20 cellular contexts compared by ENCODE assay signal in the genomic region with DNA sequence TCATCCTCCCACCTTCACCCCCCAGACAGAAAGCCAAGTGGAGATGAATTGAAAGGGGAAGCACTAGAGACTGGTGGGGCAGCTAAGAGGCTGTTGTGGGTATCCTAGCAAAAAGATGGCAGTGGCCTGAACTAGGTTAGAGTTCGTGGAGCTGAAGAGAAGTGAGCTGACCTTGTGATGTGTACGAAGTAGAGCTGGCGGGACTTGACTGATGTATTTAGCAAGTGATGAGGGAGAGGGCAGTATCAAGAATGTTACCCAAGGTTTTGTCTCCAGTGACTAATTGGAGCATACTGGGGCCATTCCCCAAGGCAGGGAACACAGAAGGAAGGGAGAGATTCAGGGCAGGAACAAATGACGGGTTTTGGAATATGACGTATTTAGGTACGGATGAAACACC. TPM values are rescaled to one million over a fixed set of nuclear protein-coding genes. Genes with fewer than 3 reads are reported as not detected.
DNase-seq lines count a peak whose midpoint lies in the region; ATAC-seq and TF ChIP-seq lines count a peak whose summit lies in the region.
"Had no signal": no experiment of that assay in that cellular context is flagged by ENCODE, and none has a peak within 500 bp of the region (broad histone marks: within the 10 kb centered on the region; RNA-seq: fewer than 3 reads in every experiment).

No MANE protein-coding gene starts in this region.

- H3K27me3 Mint-ChIP-seq in activated T-helper 17 cell treated with anti-CD3 and anti-CD28 coated beads, Interleukin-2, amount 50 U/mL, for 72 hours: no peaks in the 10 kb centered on the region
- no peaks in the 10 kb centered on the region for H3K27me3 Mint-ChIP-seq in activated naive CD4-positive, alpha-beta T cell treated with anti-CD3 and anti-CD28 coated beads for 36 hours (ENCODE audit: low read depth)
- H3K27me3 Mint-ChIP-seq: CD8-positive, alpha-beta memory T cell had no signal

- H3K4me3 Mint-ChIP-seq in activated T-helper 17 cell treated with anti-CD3 and anti-CD28 coated beads, Interleukin-2, amount 50 U/mL, for 72 hours: no peak overlapping the region
- no peak overlapping the region for H3K4me3 Mint-ChIP-seq in activated naive CD4-positive, alpha-beta T cell treated with anti-CD3 and anti-CD28 coated beads for 36 hours
- H3K4me3 Mint-ChIP-seq: CD8-positive, alpha-beta memory T cell had no signal

- H2AFZ ChIP-seq in IMR-90 (replicated peaks; ENCODE audit: low read length, poor library complexity): no peak overlapping the region
- H2AFZ ChIP-seq in trophoblast cell (ENCODE audit: insufficient read depth, low read length, poor library complexity): no peak overlapping the region

- H3K36me3 ChIP-seq in IMR-90 (ENCODE audit: control insufficient read depth, insufficient read depth, low read length) (no peaks in the 10 kb centered on the region), liver (ENCODE audit: control insufficient read depth in 4 of 4, insufficient read depth in 3 of 4, low read depth in 1 of 4, low read length in 3 of 4) (no peaks in the 10 kb centered on the region), trophoblast cell (ENCODE audit: control insufficient read depth in 1 of 2, insufficient read depth in 2 of 2, low read length in 2 of 2) (no peaks in the 10 kb centered on the region)
- H3K36me3 ChIP-seq: SJCRH30 had no signal

- H3K4me1 Mint-ChIP-seq in activated T-helper 17 cell treated with anti-CD3 and anti-CD28 coated beads, Interleukin-2, amount 50 U/mL, for 72 hours: no peaks in the 10 kb centered on the region
- H3K4me1 Mint-ChIP-seq in activated naive CD4-positive, alpha-beta T cell treated with anti-CD3 and anti-CD28 coated beads for 36 hours (ENCODE audit: low read depth): no peaks in the 10 kb centered on the region

- no peak overlapping the region for H2AK9ac ChIP-seq in IMR-90 (replicated peaks; ENCODE audit: low read depth, low read length, poor library complexity)

- H3K9me3 Mint-ChIP-seq in activated T-helper 17 cell treated with anti-CD3 and anti-CD28 coated beads, Interleukin-2, amount 50 U/mL, for 72 hours: no peaks in the 10 kb centered on the region
- no peaks in the 10 kb centered on the region for H3K9me3 Mint-ChIP-seq in activated naive CD4-positive, alpha-beta T cell treated with anti-CD3 and anti-CD28 coated beads for 36 hours
- H3K9me3 Mint-ChIP-seq: CD8-positive, alpha-beta memory T cell had no signal

- H3K4me3 ChIP-seq in IMR-90 (ENCODE audit: insufficient read depth, low read depth, low read length): no peak overlapping the region
- no peak overlapping the region for H3K4me3 ChIP-seq in liver (ENCODE audit: low read depth in 1 of 3, low read length in 3 of 3)
- no peak overlapping the region for H3K4me3 ChIP-seq in trophoblast cell (ENCODE audit: low read depth, low read length)
- H3K4me3 ChIP-seq: K562, SJCRH30 had no signal

- no peak for TF ChIP-seq POLR2A in IMR-90 (IDR thresholded peaks at IDR 0.05; ENCODE audit: low read depth, low read length)

- no peaks in the 10 kb centered on the region for H3K9me1 ChIP-seq in IMR-90 (ENCODE audit: insufficient read depth, low read length)

- POLR2A ChIA-PET in IMR-90 (lab: Charles Lee; ENCODE audit: unreplicated experiment): no interaction called here

- 0 out of 4 replicates have a peak overlapping the region, but pooled peaks of 1 of the 2 experiments have one; percentile 51 for H4K8ac ChIP-seq in IMR-90 (ENCODE audit: low read depth in 2 of 2, low read length in 2 of 2)
- no peak overlapping the region for H4K8ac ChIP-seq in trophoblast cell (ENCODE audit: low read depth, low read length)

- CTCF ChIA-PET in IMR-90 (lab: Yijun Ruan, JAX): interaction anchor here (0.6 to 1.5 kb wide), 3 partner anchors 151 to 316 kb away, joined by 3 to 6 read pairs (median 4); no protein-coding TSS in a partner anchor
- CTCF ChIA-PET in activated naive CD4-positive, alpha-beta T cell treated with anti-CD3 and anti-CD28 coated beads for 36 hours (lab: Charles Lee): interaction anchor here (0.8 to 6.4 kb wide), 4 partner anchors 9 to 318 kb away, joined by 3 to 103 read pairs (median 5); no protein-coding TSS in a partner anchor

- BruUV-seq in IMR-90 (replicated peaks; lab: Mats Ljungman, UMichigan): no TSS peak

- dilution Hi-C loops in IMR-90 (cut with HindIII; ENCODE audit: low sequenced_read_pairs, unreplicated experiment): no loop called here

- H3K4me2 ChIP-seq in IMR-90 (ENCODE audit: low read depth, low read length): no peak overlapping the region
- H3K4me2 ChIP-seq in trophoblast cell (ENCODE audit: low read length): no peak overlapping the region

- no peaks in the 10 kb centered on the region for H4K20me1 ChIP-seq in IMR-90 (ENCODE audit: insufficient read depth, low read length)

- H3K23ac ChIP-seq in IMR-90 (ENCODE audit: low read depth, low read length): no peak overlapping the region
- H3K23ac ChIP-seq in trophoblast cell (ENCODE audit: low read length): no peak overlapping the region

- H3K4me1 ChIP-seq in IMR-90 (ENCODE audit: control insufficient read depth, insufficient read depth, low read length) (no peaks in the 10 kb centered on the region), liver (ENCODE audit: control insufficient read depth in 4 of 4, insufficient read depth in 4 of 4, low read length in 3 of 4) (peaks cover under 1 to 5% (median 4%) of the 10 kb centered on the region in 4 donors), trophoblast cell (ENCODE audit: control insufficient read depth in 1 of 2, insufficient read depth in 2 of 2, low read length in 2 of 2) (peaks cover 0 to 3% of the 10 kb centered on the region in 2 experiments)
- H3K4me1 ChIP-seq: SJCRH30 had no signal

- H3K4ac ChIP-seq in IMR-90 (ENCODE audit: low read depth, low read length): peak overlapping the region; percentile 28; the same call in 1 of the 2 replicates
- H3K4ac ChIP-seq in trophoblast cell (ENCODE audit: low read depth, low read length): no peak overlapping the region

- intact Hi-C loops in IMR-90 (cut with micrococcal nuclease): loop anchor here (2.0 kb wide), 5 partner anchors 63 to 309 kb away; a partner anchor contains a TSS
- intact Hi-C loops in activated naive CD4-positive, alpha-beta T cell treated with anti-CD3 and anti-CD28 coated beads for 36 hours (cut with micrococcal nuclease): loop anchor here (2.0 kb wide), 1 partner anchor 143 kb away; a partner anchor contains a TSS

- H2BK5ac ChIP-seq in IMR-90 (ENCODE audit: low read depth, low read length, poor library complexity, severe bottlenecking): no peak overlapping the region
- H2BK5ac ChIP-seq in trophoblast cell (ENCODE audit: low read depth, low read length, poor library complexity): no peak overlapping the region

- H3K27me3 ChIP-seq in IMR-90 (ENCODE audit: control insufficient read depth, insufficient read depth, low read length): no peaks in the 10 kb centered on the region
- H3K27me3 ChIP-seq in liver (ENCODE audit: control insufficient read depth in 4 of 4, insufficient read depth in 4 of 4, low read length in 3 of 4): no peaks in the 10 kb centered on the region
- H3K27me3 ChIP-seq in trophoblast cell (ENCODE audit: insufficient read depth, low read length): no peaks in the 10 kb centered on the region
- H3K27me3 ChIP-seq: SJCRH30 had no signal

- no peaks in the 10 kb centered on the region for H3K36me3 Mint-ChIP-seq in activated T-helper 17 cell treated with anti-CD3 and anti-CD28 coated beads, Interleukin-2, amount 50 U/mL, for 72 hours (ENCODE audit: low read depth)
- no peaks in the 10 kb centered on the region for H3K36me3 Mint-ChIP-seq in activated naive CD4-positive, alpha-beta T cell treated with anti-CD3 and anti-CD28 coated beads for 36 hours (ENCODE audit: low read depth)

- no peaks in the 10 kb centered on the region for H3K79me2 ChIP-seq in trophoblast cell (ENCODE audit: control insufficient read depth, insufficient read depth, low read length, poor library complexity)

- H3K27ac ChIP-seq in IMR-90 (ENCODE audit: insufficient read depth, low read length): no peak overlapping the region
- peak overlapping the region; percentile 6 to 23 for H3K27ac ChIP-seq in liver (ENCODE audit: low read depth in 1 of 2, low read length in 2 of 2)
- no peak overlapping the region for H3K27ac ChIP-seq in trophoblast cell (ENCODE audit: low read depth, low read length)
- H3K27ac ChIP-seq: SJCRH30 had no signal

- H3K18ac ChIP-seq in IMR-90 (ENCODE audit: low read depth, low read length): peak overlapping the region; percentile 33
- H3K18ac ChIP-seq in trophoblast cell (ENCODE audit: low read length): no peak overlapping the region

- 100% methylated on average over 1 of the region's 6 CpGs; no CpG with 5 or more reads in 1 of the 2 experiments for WGBS in IMR-90 (ENCODE audit: extremely low coverage in 2 of 2, insufficient read length in 1 of 2), 2 experiments
- 74% methylated on average over 6 of the region's 6 CpGs for WGBS in liver
- WGBS in trophoblast cell (ENCODE audit: extremely low coverage, insufficient coverage, insufficient read length): no CpG with 5 or more reads among the region's 6 CpGs

- no peaks in the 10 kb centered on the region for H3K79me1 ChIP-seq in IMR-90 (ENCODE audit: low read depth in 1 of 2, low read length in 2 of 2)
- no peaks in the 10 kb centered on the region for H3K79me1 ChIP-seq in trophoblast cell (ENCODE audit: low read length)

- TF ChIP-seq RAD21 in IMR-90 (IDR thresholded peaks at IDR 0.05; ENCODE audit: low read length) (no peak), liver (IDR thresholded peaks at IDR 0.05) (peak in 1 of 2 donors; percentile 8)

- H4K12ac ChIP-seq in trophoblast cell (ENCODE audit: low read depth, low read length): no peak overlapping the region

- peak overlapping the region; percentile 32; the same call in 1 of the 2 replicates for H2BK20ac ChIP-seq in IMR-90 (ENCODE audit: low read depth, low read length)

- TF ChIP-seq CTCF in IMR-90 (conservative IDR thresholded peaks at IDR 0.05; ENCODE audit: low read depth, low read length) (no peak), liver (IDR thresholded peaks at IDR 0.05; ENCODE audit: low read depth, low read length, missing input control) (no peak)

- in situ Hi-C loops in IMR-90 (cut with MboI; ENCODE audit: low sequenced_read_pairs): loop anchor here (5.0 kb wide), 2 partner anchors 154 to 314 kb away; no protein-coding TSS in a partner anchor

- no peak overlapping the region for H3K56ac ChIP-seq in IMR-90 (ENCODE audit: extremely low read depth, insufficient read depth, low read length)

- no peaks in the 10 kb centered on the region for H3K9me3 ChIP-seq in IMR-90 (ENCODE audit: control insufficient read depth, insufficient read depth, low read length)
- no peaks in the 10 kb centered on the region for H3K9me3 ChIP-seq in liver (ENCODE audit: control insufficient read depth in 4 of 4, low read length in 3 of 4)
- H3K9me3 ChIP-seq in trophoblast cell (ENCODE audit: insufficient read depth, low read depth, low read length): no peaks in the 10 kb centered on the region
- H3K9me3 ChIP-seq: SJCRH30 had no signal

- H2AK5ac ChIP-seq in IMR-90 (ENCODE audit: low read depth, low read length): peak overlapping the region; percentile 56
- peak overlapping the region; percentile 67 for H2AK5ac ChIP-seq in trophoblast cell (ENCODE audit: low read length)

- H4K91ac ChIP-seq in IMR-90 (ENCODE audit: insufficient read depth, low read depth, low read length): peak overlapping the region; percentile 8
- H4K91ac ChIP-seq in trophoblast cell (ENCODE audit: low read depth, low read length): no peak overlapping the region

- H2BK120ac ChIP-seq in IMR-90 (ENCODE audit: low read depth, low read length) (peak overlapping the region; percentile 64), trophoblast cell (ENCODE audit: insufficient read depth, low read length, poor library complexity) (peak overlapping the region; percentile 72)

- peak overlapping the region; percentile 15 for H4K5ac ChIP-seq in IMR-90 (ENCODE audit: low read depth, low read length)

- H2BK15ac ChIP-seq in IMR-90 (ENCODE audit: low read depth, low read length): peak overlapping the region; percentile 85

- H3K27ac Mint-ChIP-seq in activated T-helper 17 cell treated with anti-CD3 and anti-CD28 coated beads, Interleukin-2, amount 50 U/mL, for 72 hours: peak overlapping the region; percentile 9
- no peak overlapping the region for H3K27ac Mint-ChIP-seq in activated naive CD4-positive, alpha-beta T cell treated with anti-CD3 and anti-CD28 coated beads for 36 hours

- H3K14ac ChIP-seq in IMR-90 (replicated peaks; ENCODE audit: low read depth, low read length) (no peak overlapping the region), trophoblast cell (ENCODE audit: low read length) (no peak overlapping the region)

- no peak overlapping the region for H2BK12ac ChIP-seq in trophoblast cell (ENCODE audit: low read length)

- H3K9ac ChIP-seq in IMR-90 (ENCODE audit: low read depth, low read length): no peak overlapping the region
- no peak overlapping the region for H3K9ac ChIP-seq in liver (ENCODE audit: low read depth in 1 of 2, low read length in 2 of 2)
- H3K9ac ChIP-seq in trophoblast cell (ENCODE audit: low read length): no peak overlapping the region

- DNase-seq in IMR-90 (no peak), trophoblast cell (no peak)
- no peak for DNase-seq in activated naive CD4-positive, alpha-beta T cell treated with anti-CD3 and anti-CD28 coated beads for 36 hours
- DNase-seq in stimulated activated CD8-positive, alpha-beta memory T cell treated with anti-CD3 and anti-CD28 coated beads, Interleukin-4, amount 100 ng/mL, for 48 hours: no peak
- DNase-seq: ACHN; C1 segment of cervical spinal cord; CD8-positive, alpha-beta memory T cell; DMS79 treated with DMSO at 0.1 percent for 48 hours; GOT3; NCI-H1105; NCI-H1694; NCI-H2107; NCI-H2227 treated with DMSO at 0.1 percent for 48 hours; NCI-H510A treated with DMSO at 0.1 percent for 48 hours; PC-3; SJCRH30 had no signal

- no peak for ATAC-seq in IMR-90 (ENCODE audit: low read depth)
- no peak for ATAC-seq in activated T-helper 17 cell treated with anti-CD3 and anti-CD28 coated beads, Interleukin-2, amount 50 U/mL, for 72 hours (replicated peaks)
- ATAC-seq in GM18867 (IDR thresholded peaks at IDR 0.05; ENCODE audit: unreplicated experiment): no peak
- ATAC-seq: K562, PC-3 had no signal

RNA-seq across cellular contexts. Expression of a gene that starts 50.0 kb away (rescaled TPM):
- total RNA-seq in IMR-90 (2012; rRNA removed): 0.28 TPM in 1 of 2 replicates, not detected in the other
- polyA plus RNA-seq in IMR-90 (2012; rRNA removed): not detected in 2 replicates
- polyA plus RNA-seq in IMR-90 (2012; cell fraction: cytosol; rRNA removed): not detected in 2 replicates
- 0.07 TPM in 1 of 2 replicates, not detected in the other for polyA plus RNA-seq in IMR-90 (2012; cell fraction: nucleus; rRNA removed; ENCODE audit: low replicate concordance)
- not detected for total RNA-seq in activated T-helper 17 cell treated with anti-CD3 and anti-CD28 coated beads, Interleukin-2, amount 50 U/mL, for 72 hours
- 1,000 to 10,000 TPM; 1,260 to 1,748 TPM for total RNA-seq in liver
- polyA plus RNA-seq in liver: 1,000 to 10,000 TPM in 1 of 2 donors, 100 to 1,000 TPM in 1; 565 to 1,294 TPM
- polyA plus RNA-seq in trophoblast cell (2013): 1.7 and 1.8 TPM in 2 replicates
- not detected for total RNA-seq in activated naive CD4-positive, alpha-beta T cell treated with anti-CD3 and anti-CD28 coated beads for 36 hours
- total RNA-seq: CD8-positive, alpha-beta memory T cell; SJCRH30 had no signal
- polyA plus RNA-seq: CD8-positive, alpha-beta memory T cell had no signal

Comparison
In these comparisons a context has a peak if more than half of its experiments do, and no peak if none do; other contexts are left out.
1. H3K27ac ChIP-seq: peak in liver (2 of 2); none in IMR-90 (single experiment) and trophoblast cell (single experiment).
2. RNA of a gene that starts 50.0 kb away (total RNA-seq): 1,260 to 1,748 TPM in liver; 0.28 TPM in IMR-90, not detected in activated T-helper 17 cell treated with anti-CD3 and anti-CD28 coated beads, Interleukin-2, amount 50 U/mL, for 72 hours and not detected in activated naive CD4-positive, alpha-beta T cell treated with anti-CD3 and anti-CD28 coated beads for 36 hours; every median in the first group is over 100 times any median in the second.